Comparison of ENCODE assay signal across 36 cellular contexts in genomic region chr19:11331502-11331901, GRCh38. TPM values are rescaled to one million over a fixed set of nuclear protein-coding genes. Genes with fewer than 3 reads are reported as not detected.
"Had no signal": no experiment of that assay in that cellular context is flagged by ENCODE, and none has a peak within 500 bp of the region (broad histone marks: within the 10 kb centered on the region; RNA-seq: fewer than 3 reads in every experiment).

No MANE protein-coding gene starts in this region.

- H3K4me1 ChIP-seq: colonic mucosa, esophagus squamous epithelium, lower lobe of right lung, psoas muscle, sigmoid colon, thyroid gland had no signal

- H3K4me3 Mint-ChIP-seq: dendritic cell treated with granulocyte-macrophage colony-stimulating factor and Interleukin-4, amounts not matched to agents 40 ng/mL and 50 ng/mL, for 4 days; endodermal cell; immature natural killer cell; naive thymus-derived CD8-positive, alpha-beta T cell; nephron progenitor cell; stimulated activated effector memory CD8-positive, alpha-beta T cell treated with anti-CD3 and anti-CD28 coated beads, Interleukin-12 subunit alpha, Interleukin-12 subunit beta, amount 100 ng/mL, for 72 hours had no signal

- H3K27ac Mint-ChIP-seq: dendritic cell treated with granulocyte-macrophage colony-stimulating factor and Interleukin-4, amounts not matched to agents 40 ng/mL and 50 ng/mL, for 4 days; endodermal cell; immature natural killer cell; naive thymus-derived CD8-positive, alpha-beta T cell; nephron progenitor cell; stimulated activated effector memory CD8-positive, alpha-beta T cell treated with anti-CD3 and anti-CD28 coated beads, Interleukin-12 subunit alpha, Interleukin-12 subunit beta, amount 100 ng/mL, for 72 hours had no signal

- ATAC-seq: left ventricle myocardium superior; naive thymus-derived CD8-positive, alpha-beta T cell; psoas muscle; right cardiac atrium; stimulated activated effector memory CD8-positive, alpha-beta T cell treated with anti-CD3 and anti-CD28 coated beads, Interleukin-12 subunit alpha, Interleukin-12 subunit beta, amount 100 ng/mL, for 72 hours had no signal

- H3K4me1 Mint-ChIP-seq: endodermal cell; naive thymus-derived CD8-positive, alpha-beta T cell; stimulated activated effector memory CD8-positive, alpha-beta T cell treated with anti-CD3 and anti-CD28 coated beads, Interleukin-12 subunit alpha, Interleukin-12 subunit beta, amount 100 ng/mL, for 72 hours had no signal

- DNase-seq: colonic mucosa; effector CD8-positive, alpha-beta T cell; endodermal cell; esophagus squamous epithelium; foreskin melanocyte; glutamatergic neuron; hypothalamus; immature natural killer cell; islet precursor cell; kidney glomerular epithelial cell; left ventricle myocardium superior; lower lobe of right lung; naive thymus-derived CD8-positive, alpha-beta T cell; nephron progenitor cell; occipital lobe; ovary; sigmoid colon; stimulated activated CD4-positive, alpha-beta T cell treated with anti-CD3 and anti-CD28 coated beads, Interleukin-2, amount 100 ng/mL, for 24 hours; stimulated activated CD4-positive, alpha-beta T cell treated with anti-CD3 and anti-CD28 coated beads, Interleukin-4, amount 100 ng/mL, for 24 hours; stimulated activated naive CD4-positive, alpha-beta T cell treated with Interleukin-2 at 50 U/mL for 16 hours; stomach; thyroid gland; trophoblast cell had no signal

- H3K36me3 ChIP-seq: colonic mucosa, ovary had no signal

- H3K27me3 Mint-ChIP-seq: dendritic cell treated with granulocyte-macrophage colony-stimulating factor and Interleukin-4, amounts not matched to agents 40 ng/mL and 50 ng/mL, for 4 days; naive thymus-derived CD8-positive, alpha-beta T cell had no signal

- H3K9me3 ChIP-seq: colonic mucosa, esophagus squamous epithelium, lower lobe of right lung, ovary, psoas muscle, sigmoid colon, stomach, thyroid gland had no signal

- H3K4me3 ChIP-seq: colonic mucosa, esophagus squamous epithelium, lower lobe of right lung, ovary, psoas muscle, sigmoid colon, stomach, thyroid gland had no signal

- H3K27me3 ChIP-seq: colonic mucosa, esophagus squamous epithelium, ovary, sigmoid colon, stomach, thyroid gland had no signal

- H3K27ac ChIP-seq: colonic mucosa, lower lobe of right lung, ovary, psoas muscle, sigmoid colon, stomach, thyroid gland had no signal

RNA-seq across cellular contexts. Expression of gene TSPAN16, which starts 35.5 kb away (rescaled TPM):
- total RNA-seq: colonic mucosa; endodermal cell; endothelial cell of umbilical vein; epithelial cell of proximal tubule; esophagus squamous epithelium; left ventricle myocardium superior; lower lobe of right lung; mesenteric fat pad; myocyte; naive thymus-derived CD8-positive, alpha-beta T cell; occipital lobe; ovary; psoas muscle; renal cortical epithelial cell; right cardiac atrium; sigmoid colon; skeletal muscle tissue; stomach; subcutaneous adipose tissue; temporal lobe; urinary bladder had no signal
- polyA plus RNA-seq: endothelial cell of umbilical vein; immature natural killer cell; naive thymus-derived CD8-positive, alpha-beta T cell; ovary; psoas muscle; right cardiac atrium; stomach; urinary bladder had no signal
